15 cellular contexts compared by ENCODE assay signal in genomic region chr4:144547678-144548298, GRCh38.
DNase-seq lines count a peak whose midpoint lies in the region; ATAC-seq, FAIRE-seq and TF ChIP-seq lines count a peak whose summit lies in the region.
"Had no signal": no experiment of that assay in that cellular context is flagged by ENCODE, and none has a peak within 500 bp of the region (broad histone marks: within the 10 kb centered on the region; RNA-seq: fewer than 3 reads in every experiment).

No MANE protein-coding gene starts in this region.

- H3K27me3 Mint-ChIP-seq in naive B cell (no peaks in the 10 kb centered on the region), osteocyte (ENCODE audit: unreplicated experiment) (no peaks in the 10 kb centered on the region)

- H3K9ac ChIP-seq in kidney (ENCODE audit: low read length in 2 of 2), result no peak overlapping the region

- H3K4me3 ChIP-seq in kidney (ENCODE audit: low read length in 2 of 2), result no peak overlapping the region

- no peaks in the 10 kb centered on the region for H3K9me3 ChIP-seq in kidney (ENCODE audit: control insufficient read depth in 1 of 2, low read length in 2 of 2)

- H3K9me3 Mint-ChIP-seq in naive B cell (peaks cover 3 to 10% (median 6%) of the 10 kb centered on the region in 7 donors), osteocyte (ENCODE audit: unreplicated experiment) (peaks cover 18% of the 10 kb centered on the region)

- no peak for FAIRE-seq in kidney (lab: Jason Lieb, UNC)

- H3K4me1 ChIP-seq in kidney (ENCODE audit: control insufficient read depth in 1 of 2, insufficient read depth in 1 of 2, low read depth in 1 of 2, low read length in 2 of 2), result no peaks in the 10 kb centered on the region

- peak overlapping the region in 1 of 6 donors; percentile 44 for H3K27ac Mint-ChIP-seq in naive B cell
- no peak overlapping the region for H3K27ac Mint-ChIP-seq in osteocyte (ENCODE audit: unreplicated experiment)
- H3K27ac Mint-ChIP-seq: nephron progenitor cell had no signal

- no peaks in the 10 kb centered on the region for H3K36me3 ChIP-seq in kidney (ENCODE audit: control insufficient read depth in 1 of 2, insufficient read depth in 2 of 2, low read length in 2 of 2)

- DNase-seq in naive B cell, result peak; percentile 27
- DNase-seq in kidney, result no peak
- DNase-seq in SW480 (ENCODE audit: low spot score), result no peak
- no peak for DNase-seq in osteocyte (ENCODE audit: extremely low spot score, unreplicated experiment)
- no peak for DNase-seq in pons (ENCODE audit: low spot score)
- DNase-seq: activated CD4-positive, alpha-beta T cell treated with anti-CD3 and anti-CD28 coated beads for 1 hour; activated naive CD4-positive, alpha-beta T cell treated with anti-CD3 and anti-CD28 coated beads, Interleukin-2, amount 50 U/mL, for 16 hours; DND-41; NCI-H1417 treated with DMSO at 0.1 percent for 48 hours; nephron progenitor cell had no signal

- ATAC-seq in GM19023 (IDR thresholded peaks at IDR 0.05; ENCODE audit: unreplicated experiment), result peak; percentile 98
- peak; percentile 99 for ATAC-seq in GM21786 (IDR thresholded peaks at IDR 0.05; ENCODE audit: unreplicated experiment)
- ATAC-seq in HG03342 (IDR thresholded peaks at IDR 0.05; ENCODE audit: unreplicated experiment), result peak; percentile 99
- ATAC-seq in naive B cell (ENCODE audit: low read depth in 2 of 2), result peak; percentile 91 to 92

- intact Hi-C loops in kidney (cut with DNase I), result no loop called here

- H3K4me1 Mint-ChIP-seq in naive B cell (peaks cover 6 to 8% (median 6%) of the 10 kb centered on the region in 3 donors), osteocyte (ENCODE audit: unreplicated experiment) (no peaks in the 10 kb centered on the region)
- H3K4me1 Mint-ChIP-seq: nephron progenitor cell had no signal

- TF ChIP-seq CTCF in kidney (IDR thresholded peaks at IDR 0.05; ENCODE audit: borderline replicate concordance, extremely low read depth, insufficient read depth) (no peak), osteocyte (IDR thresholded peaks at IDR 0.05) (no peak)

- H3K4me3 Mint-ChIP-seq in naive B cell (peak overlapping the region in 2 of 8 donors; percentile 26 to 33), osteocyte (ENCODE audit: unreplicated experiment) (no peak overlapping the region)
- H3K4me3 Mint-ChIP-seq: nephron progenitor cell had no signal

- no peak overlapping the region for H3K27ac ChIP-seq in kidney (ENCODE audit: low read depth in 2 of 2, low read length in 2 of 2)
- H3K27ac ChIP-seq: HL-60, RWPE1 had no signal

- H3K36me3 Mint-ChIP-seq in naive B cell (no peaks in the 10 kb centered on the region), osteocyte (ENCODE audit: unreplicated experiment) (no peaks in the 10 kb centered on the region)
